In the genomic region with DNA sequence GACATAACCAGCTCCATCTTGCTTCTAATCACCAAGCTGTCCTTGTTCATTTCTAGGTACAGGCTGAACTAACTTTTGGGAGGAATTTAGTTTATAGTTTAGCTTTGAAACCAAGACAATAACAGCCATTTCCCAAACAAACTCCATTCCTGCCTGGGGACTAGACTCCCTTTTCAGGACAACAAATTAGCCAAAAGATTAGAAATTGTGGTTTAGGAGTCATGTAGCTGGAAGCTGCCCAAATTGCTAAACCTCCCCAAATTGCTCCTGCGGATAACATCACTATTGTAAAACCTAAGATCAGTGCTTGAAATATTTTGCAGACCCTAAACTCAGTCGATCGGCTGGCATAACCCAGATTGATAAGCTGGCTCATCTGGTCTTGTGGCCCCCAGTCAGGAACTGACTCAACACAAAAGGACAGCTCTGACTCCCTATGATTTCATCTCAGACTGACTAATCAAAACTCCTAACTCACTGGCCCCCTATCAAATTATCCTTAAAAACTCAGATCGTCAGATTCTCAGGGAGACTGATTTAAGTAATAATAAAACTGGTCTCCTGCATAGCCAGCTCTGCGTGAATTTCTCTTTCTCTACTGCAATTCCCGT, we compare ENCODE assay signal across 12 cellular contexts. TPM values are rescaled to one million over a fixed set of nuclear protein-coding genes. Genes with fewer than 3 reads are reported as not detected.
A peak's percentile ranks its signal among the peaks of the same experiment; 100 is the strongest.
DNase-seq lines count a peak whose midpoint lies in the region; FAIRE-seq and TF ChIP-seq lines count a peak whose summit lies in the region.
"Not testable (repeated sequence)": the region's sequence is repeated elsewhere in the genome, so short reads cannot be mapped to it uniquely, and the experiment has no call there.
"Had no signal": no experiment of that assay in that cellular context is flagged by ENCODE, and none has a peak within 500 bp of the region (broad histone marks: within the 10 kb centered on the region; RNA-seq: fewer than 3 reads in every experiment).

No MANE protein-coding gene starts in this region.

- not testable (repeated sequence) for H3K4me1 ChIP-seq in fibroblast of lung (ENCODE audit: control insufficient read depth, extremely low read depth, insufficient read depth, low read length)

- not testable (repeated sequence) for H3K27ac ChIP-seq in fibroblast of lung (ENCODE audit: insufficient read depth, low read length)

- not testable (repeated sequence) for TF ChIP-seq POLR2A in H54 (IDR thresholded peaks at IDR 0.05; ENCODE audit: low read depth, low read length)

- not testable (repeated sequence) for H2AFZ ChIP-seq in fibroblast of lung (ENCODE audit: low read length)

- FAIRE-seq in H54 (lab: Jason Lieb, UNC), result peak; percentile 90

- H4K20me1 ChIP-seq in fibroblast of lung (ENCODE audit: control insufficient read depth, extremely low read depth, insufficient read depth, low read length), result not testable (repeated sequence)

- TF ChIP-seq CTCF in choroid plexus epithelial cell (conservative IDR thresholded peaks at IDR 0.05; ENCODE audit: low read depth, low read length); fibroblast of lung (conservative IDR thresholded peaks at IDR 0.05 in 1 of 2, IDR thresholded peaks at IDR 0.05 in 1 of 2; ENCODE audit: low read depth in 1 of 2, low read length in 2 of 2); foreskin fibroblast (IDR thresholded peaks at IDR 0.05; ENCODE audit: low read depth, low read length): not testable (repeated sequence)

- not testable (repeated sequence) for H3K4me3 ChIP-seq in choroid plexus epithelial cell (ENCODE audit: low read depth, low read length); fibroblast of lung (replicated peaks in 1 of 4; ENCODE audit: control extremely low read depth in 1 of 4, insufficient read depth in 1 of 4, low read depth in 3 of 4, low read length in 4 of 4); foreskin fibroblast (ENCODE audit: low read depth in 1 of 2, low read length in 2 of 2)

- H3K36me3 ChIP-seq in fibroblast of lung (ENCODE audit: control insufficient read depth, insufficient read depth, low read length), result not testable (repeated sequence)

- H3K9me3 ChIP-seq in fibroblast of lung (ENCODE audit: control insufficient read depth, insufficient read depth, low read depth, low read length), result not testable (repeated sequence)

- not testable (repeated sequence) for H3K79me2 ChIP-seq in fibroblast of lung (ENCODE audit: control insufficient read depth, insufficient read depth, low read length)

- H3K27me3 ChIP-seq in fibroblast of lung (ENCODE audit: control insufficient read depth, insufficient read depth, low read length), result not testable (repeated sequence)

- DNase-seq in EH (ENCODE audit: low read depth) (peak; percentile 17), M059J (ENCODE audit: low read depth) (peak; percentile 72), astrocyte of the hippocampus (ENCODE audit: low read depth, low spot score) (peak; percentile 2), choroid plexus epithelial cell (ENCODE audit: low read depth) (peak; percentile 3), fibroblast of lung (ENCODE audit: low read depth in 2 of 2) (peak; percentile 12 to 20), foreskin fibroblast (peak; percentile 0 to 15)
- DNase-seq in H54 (ENCODE audit: insufficient read length, low spot score), result not testable (repeated sequence)

- not testable (repeated sequence) for H3K9ac ChIP-seq in fibroblast of lung (ENCODE audit: insufficient read depth, low read length)

- not testable (repeated sequence) for H3K4me2 ChIP-seq in fibroblast of lung (ENCODE audit: extremely low read depth, insufficient read depth, low read length)

RNA-seq across cellular contexts. Expression of gene SPDYE18, which starts 12.5 kb away (rescaled TPM):
- 0.10 TPM in 1 of 2 replicates, not detected in the other for total RNA-seq in M059J (2014; rRNA removed; shearing (Covaris generic))
- 0.50 and 0.51 TPM in 2 replicates for total RNA-seq in fibroblast of lung
- 0.07 and 0.11 TPM in 2 replicates for polyA plus RNA-seq in fibroblast of lung
- polyA plus RNA-seq in fibroblast of lung (2012), result 0.14 and 0.18 TPM in 2 replicates
- polyA minus RNA-seq in fibroblast of lung (ENCODE audit: low replicate concordance), result not detected in 2 replicates
- total RNA-seq: H9, PC-3, SJCRH30 had no signal
- polyA plus RNA-seq: CD4-positive, alpha-beta memory T cell had no signal

RNA-seq across cellular contexts. Expression of gene SPDYE17, which starts 42.7 kb away (rescaled TPM):
- not detected in 2 replicates for total RNA-seq in M059J (2014; rRNA removed; shearing (Covaris generic))
- not detected in 2 replicates for total RNA-seq in fibroblast of lung
- not detected in 2 replicates for polyA plus RNA-seq in fibroblast of lung
- polyA plus RNA-seq in fibroblast of lung (2012), result not detected in 2 replicates
- polyA minus RNA-seq in fibroblast of lung (ENCODE audit: low replicate concordance), result not detected in 2 replicates
- total RNA-seq: CD4-positive, alpha-beta memory T cell; H9; PC-3; Right ventricle myocardium inferior; SJCRH30 had no signal
- polyA plus RNA-seq: CD4-positive, alpha-beta memory T cell had no signal

RNA-seq across cellular contexts. Expression of gene CCDC146, which starts 47.5 kb away (rescaled TPM):
- total RNA-seq in M059J (2014; rRNA removed; shearing (Covaris generic)), result 1.1 and 2.9 TPM in 2 replicates
- total RNA-seq in fibroblast of lung, result 2.8 and 3.6 TPM in 2 replicates
- 1.2 and 1.6 TPM in 2 replicates for polyA plus RNA-seq in fibroblast of lung
- 0.74 and 1.5 TPM in 2 replicates for polyA plus RNA-seq in fibroblast of lung (2012)
- not detected in 2 replicates for polyA minus RNA-seq in fibroblast of lung (ENCODE audit: low replicate concordance)
